In genomic region chr17:82243648-82244412, GRCh38 we compare ENCODE assay signal across 9 cellular contexts. TPM values are rescaled to one million over a fixed set of nuclear protein-coding genes. Genes with fewer than 3 reads are reported as not detected.
A peak's percentile ranks its signal among the peaks of the same experiment; 100 is the strongest.
DNase-seq lines count a peak whose midpoint lies in the region; ATAC-seq and TF ChIP-seq lines count a peak whose summit lies in the region.
"Had no signal": no experiment of that assay in that cellular context is flagged by ENCODE, and none has a peak within 500 bp of the region (broad histone marks: within the 10 kb centered on the region; RNA-seq: fewer than 3 reads in every experiment).

No MANE protein-coding gene starts in this region.

- no peak overlapping the region for H3K4me3 Mint-ChIP-seq in activated CD4-positive, alpha-beta T cell treated with anti-CD3 and anti-CD28 coated beads, Interleukin-2, amount 10 ng/mL, durations not matched to agents 7 days and 5 days
- H3K4me3 Mint-ChIP-seq in WTC11, result no peak overlapping the region
- H3K4me3 Mint-ChIP-seq in stimulated activated naive B cell treated with anti-CD40 and anti-IgM and Interleukin-4, amounts not matched to agents 10 μg/mL and 1 μg/mL and 100 μg/mL, for 72 hours, result no peak overlapping the region

- POLR2A ChIA-PET in activated CD4-positive, alpha-beta T cell treated with anti-CD3 and anti-CD28 coated beads, Interleukin-2, amount 10 ng/mL, durations not matched to agents 7 days and 5 days (lab: Charles Lee), result no interaction called here
- POLR2A ChIA-PET in WTC11 (lab: Charles Lee), result no interaction called here

- no peak for DNase-seq in activated CD4-positive, alpha-beta T cell treated with anti-CD3 and anti-CD28 coated beads, Interleukin-2, amount 10 ng/mL, durations not matched to agents 7 days and 5 days
- no peak for DNase-seq in activated CD4-positive, alpha-beta T cell treated with anti-CD3 and anti-CD28 coated beads for 48 hours
- DNase-seq in WTC11 (ENCODE audit: low spot score) (no peak), erythroblast (lab: John Stamatoyannopoulos, UW) (no peak), NCI-H1436 treated with DMSO at 0.1 percent for 48 hours (lab: John Stamatoyannopoulos, UW) (no peak)
- no peak for DNase-seq in stimulated activated naive B cell treated with anti-CD40 and anti-IgM and Interleukin-4, amounts not matched to agents 10 μg/mL and 1 μg/mL and 100 μg/mL, for 72 hours
- DNase-seq: NCI-H2029 treated with DMSO at 0.1 percent for 48 hours had no signal

- H3K36me3 Mint-ChIP-seq in activated CD4-positive, alpha-beta T cell treated with anti-CD3 and anti-CD28 coated beads, Interleukin-2, amount 10 ng/mL, durations not matched to agents 7 days and 5 days (ENCODE audit: low read depth), result peaks cover 47% of the 10 kb centered on the region
- peaks cover 57% of the 10 kb centered on the region for H3K36me3 Mint-ChIP-seq in WTC11
- H3K36me3 Mint-ChIP-seq in stimulated activated naive B cell treated with anti-CD40 and anti-IgM and Interleukin-4, amounts not matched to agents 10 μg/mL and 1 μg/mL and 100 μg/mL, for 72 hours, result peaks cover 56 to 67% of the 10 kb centered on the region in 2 donors

- no peak for TF ChIP-seq CTCF in WTC11 (IDR thresholded peaks at IDR 0.05)

- CTCF ChIA-PET in activated CD4-positive, alpha-beta T cell treated with anti-CD3 and anti-CD28 coated beads, Interleukin-2, amount 10 ng/mL, durations not matched to agents 7 days and 5 days (lab: Charles Lee), result interaction anchor here (1.0 to 2.6 kb wide), 7 partner anchors 10 to 214 kb away, joined by 3 to 7 read pairs (median 3); no protein-coding TSS in a partner anchor
- CTCF ChIA-PET in WTC11 (lab: Charles Lee), result interaction anchor here (1.0 kb wide), 1 partner anchor 18 kb away, joined by 4 read pairs; no protein-coding TSS in a partner anchor

- peak overlapping the region; percentile 9 for H3K27ac Mint-ChIP-seq in activated CD4-positive, alpha-beta T cell treated with anti-CD3 and anti-CD28 coated beads, Interleukin-2, amount 10 ng/mL, durations not matched to agents 7 days and 5 days
- H3K27ac Mint-ChIP-seq in WTC11, result peak overlapping the region; percentile 45; the same call in 1 of the 2 replicates
- peak overlapping the region; percentile 33 for H3K27ac Mint-ChIP-seq in stimulated activated naive B cell treated with anti-CD40 and anti-IgM and Interleukin-4, amounts not matched to agents 10 μg/mL and 1 μg/mL and 100 μg/mL, for 72 hours

- ATAC-seq in WTC11 (no peak), HG03432 (IDR thresholded peaks at IDR 0.05; ENCODE audit: unreplicated experiment) (no peak), GM18520 (IDR thresholded peaks at IDR 0.05; ENCODE audit: unreplicated experiment) (no peak)
- ATAC-seq in stimulated activated naive B cell treated with anti-CD40 and anti-IgM and Interleukin-4, amounts not matched to agents 10 μg/mL and 1 μg/mL and 100 μg/mL, for 72 hours (replicated peaks), result no peak

- peak; percentile 20 for TF ChIP-seq POLR2A in erythroblast (IDR thresholded peaks at IDR 0.05; ENCODE audit: low read length)

- no peaks in the 10 kb centered on the region for H3K9me3 Mint-ChIP-seq in activated CD4-positive, alpha-beta T cell treated with anti-CD3 and anti-CD28 coated beads, Interleukin-2, amount 10 ng/mL, durations not matched to agents 7 days and 5 days
- no peaks in the 10 kb centered on the region for H3K9me3 Mint-ChIP-seq in WTC11
- H3K9me3 Mint-ChIP-seq in stimulated activated naive B cell treated with anti-CD40 and anti-IgM and Interleukin-4, amounts not matched to agents 10 μg/mL and 1 μg/mL and 100 μg/mL, for 72 hours, result no peaks in the 10 kb centered on the region

- peaks cover 51% of the 10 kb centered on the region for H3K4me1 Mint-ChIP-seq in activated CD4-positive, alpha-beta T cell treated with anti-CD3 and anti-CD28 coated beads, Interleukin-2, amount 10 ng/mL, durations not matched to agents 7 days and 5 days
- peaks cover 1% of the 10 kb centered on the region; the same call in 1 of the 2 replicates for H3K4me1 Mint-ChIP-seq in WTC11
- H3K4me1 Mint-ChIP-seq in stimulated activated naive B cell treated with anti-CD40 and anti-IgM and Interleukin-4, amounts not matched to agents 10 μg/mL and 1 μg/mL and 100 μg/mL, for 72 hours, result peaks cover 59 to 71% of the 10 kb centered on the region in 2 donors

- no peaks in the 10 kb centered on the region for H3K27me3 Mint-ChIP-seq in activated CD4-positive, alpha-beta T cell treated with anti-CD3 and anti-CD28 coated beads, Interleukin-2, amount 10 ng/mL, durations not matched to agents 7 days and 5 days
- no peaks in the 10 kb centered on the region for H3K27me3 Mint-ChIP-seq in WTC11 (ENCODE audit: low read depth)
- no peaks in the 10 kb centered on the region for H3K27me3 Mint-ChIP-seq in stimulated activated naive B cell treated with anti-CD40 and anti-IgM and Interleukin-4, amounts not matched to agents 10 μg/mL and 1 μg/mL and 100 μg/mL, for 72 hours

TF ChIP-seq in WTC11, 78 proteins besides CTCF, POLR2A, EP300 and RAD21 (continues in another document):
- TF ChIP-seq ZNF396 (CRISPR knock-in tag; IDR thresholded peaks at IDR 0.05; ENCODE audit: borderline replicate concordance) (no peak), FOXK1 (CRISPR knock-in tag; IDR thresholded peaks at IDR 0.05) (no peak), TEAD4 (CRISPR knock-in tag; IDR thresholded peaks at IDR 0.05) (no peak), ZNF512 (CRISPR knock-in tag; IDR thresholded peaks at IDR 0.05; ENCODE audit: borderline replicate concordance) (no peak), ZNF219 (CRISPR knock-in tag; IDR thresholded peaks at IDR 0.05; ENCODE audit: borderline replicate concordance) (no peak), ZNF121 (CRISPR knock-in tag; IDR thresholded peaks at IDR 0.05) (no peak), ZNF263 (CRISPR knock-in tag; IDR thresholded peaks at IDR 0.05; ENCODE audit: low read depth) (no peak), ARID4B (CRISPR knock-in tag; IDR thresholded peaks at IDR 0.05; ENCODE audit: borderline replicate concordance) (no peak)

RNA-seq across cellular contexts. Expression of gene SLC16A3, which starts 15.0 kb away (rescaled TPM):
- total RNA-seq in activated CD4-positive, alpha-beta T cell treated with anti-CD3 and anti-CD28 coated beads, Interleukin-2, amount 10 ng/mL, durations not matched to agents 7 days and 5 days, result 100 to 1,000 TPM; 104 to 140 TPM
- 28.7 to 65.3 TPM (median 58.5 TPM) in 3 replicates for total RNA-seq in WTC11 (2021)

RNA-seq across cellular contexts. Expression of gene CSNK1D, which starts 29.7 kb away (rescaled TPM):
- 100 to 1,000 TPM; 115 to 142 TPM for total RNA-seq in activated CD4-positive, alpha-beta T cell treated with anti-CD3 and anti-CD28 coated beads, Interleukin-2, amount 10 ng/mL, durations not matched to agents 7 days and 5 days
- 101 to 111 TPM (median 107 TPM) in 3 replicates for total RNA-seq in WTC11 (2021)

RNA-seq across cellular contexts. Expression of gene CCDC57, which starts 31.2 kb away (rescaled TPM):
- total RNA-seq in activated CD4-positive, alpha-beta T cell treated with anti-CD3 and anti-CD28 coated beads, Interleukin-2, amount 10 ng/mL, durations not matched to agents 7 days and 5 days, result 10 to 100 TPM; 60.5 to 69.7 TPM
- total RNA-seq in WTC11 (2021), result 15.1 to 20.0 TPM (median 16.9 TPM) in 3 replicates
